8 cellular contexts compared by ENCODE assay signal in the genomic region with DNA sequence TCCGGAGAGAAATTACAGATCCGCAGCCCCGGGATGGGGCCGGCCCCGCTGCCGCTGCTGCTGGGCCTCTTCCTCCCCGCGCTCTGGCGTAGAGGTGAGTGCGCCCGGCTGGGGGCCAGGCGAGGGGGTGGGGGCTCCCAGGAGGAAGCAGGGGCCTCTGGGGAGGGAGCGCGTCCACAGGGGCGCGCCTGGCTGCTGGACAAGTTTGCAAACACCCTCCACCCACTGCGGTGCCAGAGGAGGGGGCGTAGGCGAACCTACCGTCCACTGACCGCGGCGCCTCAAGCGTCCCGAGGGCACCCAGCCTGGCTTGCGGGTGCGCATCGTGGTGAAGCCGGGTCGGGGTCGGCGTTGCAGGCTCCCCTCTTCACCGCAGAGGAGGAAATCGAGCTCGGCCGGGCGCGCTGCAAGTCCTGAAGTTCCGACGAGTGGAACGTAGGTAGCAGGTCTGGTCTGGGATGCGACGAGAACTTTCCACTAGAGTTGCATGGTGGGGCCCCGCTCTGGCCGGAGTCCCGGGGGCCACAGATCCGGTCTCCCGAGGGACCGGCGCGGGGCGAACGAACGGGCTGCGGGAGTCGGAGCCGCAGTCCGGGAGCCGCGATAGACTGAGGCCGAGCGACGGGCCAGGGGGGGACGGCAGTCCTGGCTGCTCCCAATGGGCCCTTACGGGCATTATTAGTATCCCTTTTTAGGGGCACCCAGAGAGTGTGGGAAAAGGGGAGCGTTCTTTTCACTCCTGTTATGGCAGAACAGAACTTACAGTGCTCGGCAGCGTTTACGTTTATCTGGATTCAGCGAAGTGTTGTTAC. TPM values are rescaled to one million over a fixed set of nuclear protein-coding genes. Genes with fewer than 3 reads are reported as not detected.
DNase-seq lines count a peak whose midpoint lies in the region; ATAC-seq and TF ChIP-seq lines count a peak whose summit lies in the region.

No MANE protein-coding gene starts in this region.

- H3K27ac ChIP-seq in ACC112 (ENCODE audit: low read depth, low read length) (no peak overlapping the region), upper lobe of left lung (peak overlapping the region; percentile 79 to 92 (median 85))

- WGBS in upper lobe of left lung, 2 donors, result 0 to 1% methylated on average over 6 to 32 of the region's 70 CpGs

- ATAC-seq in GM19455 (IDR thresholded peaks at IDR 0.05; ENCODE audit: unreplicated experiment) (peak; percentile 14), mucosa of descending colon (peak; percentile 24), upper lobe of left lung (ENCODE audit: low FRiP score in 2 of 2) (peak; percentile 25 to 53), GM18519 (IDR thresholded peaks at IDR 0.05; ENCODE audit: low FRiP score, unreplicated experiment) (no peak)

- intact Hi-C loops in dendritic cell treated with granulocyte-macrophage colony-stimulating factor and Interleukin-4, amounts not matched to agents 40 ng/mL and 50 ng/mL, for 4 days (cut with micrococcal nuclease), result no loop called here
- intact Hi-C loops in mucosa of descending colon (cut with DNase I, micrococcal nuclease), result loop anchor here (5.0 kb wide), 1 partner anchor 148 kb away; no protein-coding TSS in a partner anchor

- peak overlapping the region; percentile 80 for H3K27ac Mint-ChIP-seq in dendritic cell treated with granulocyte-macrophage colony-stimulating factor and Interleukin-4, amounts not matched to agents 40 ng/mL and 50 ng/mL, for 4 days

- H3K36me3 Mint-ChIP-seq in dendritic cell treated with granulocyte-macrophage colony-stimulating factor and Interleukin-4, amounts not matched to agents 40 ng/mL and 50 ng/mL, for 4 days (ENCODE audit: low read depth), result no peaks in the 10 kb centered on the region

- TF ChIP-seq CTCF in mucosa of descending colon (IDR thresholded peaks at IDR 0.05) (no peak), upper lobe of left lung (IDR thresholded peaks at IDR 0.05) (peak in 1 of 6 experiments; percentile 10)

- H3K27me3 ChIP-seq in ACC112 (ENCODE audit: insufficient read depth, low read length) (peaks cover 7% of the 10 kb centered on the region; the same call in 1 of the 2 replicates), upper lobe of left lung (no peaks in the 10 kb centered on the region)

- H3K4me1 Mint-ChIP-seq in dendritic cell treated with granulocyte-macrophage colony-stimulating factor and Interleukin-4, amounts not matched to agents 40 ng/mL and 50 ng/mL, for 4 days (ENCODE audit: low read depth), result peaks cover 40% of the 10 kb centered on the region

- H3K4me3 ChIP-seq in ACC112 (ENCODE audit: low read depth, low read length) (peak overlapping the region; percentile 73), mucosa of descending colon (peak overlapping the region; percentile 60), upper lobe of left lung (peak overlapping the region; percentile 66 to 94 (median 75))

- peak; percentile 6 for DNase-seq in T-helper 9 cell
- DNase-seq in mucosa of descending colon, result peak in 1 of 3 donors; percentile 32
- peak in 1 of 2 donors; percentile 41 for DNase-seq in upper lobe of left lung
- DNase-seq in epidermal melanocyte (ENCODE audit: insufficient read length, low spot score), result no peak

- TF ChIP-seq EP300 in upper lobe of left lung (IDR thresholded peaks at IDR 0.05), result no peak

- H2AFZ ChIP-seq in ACC112 (ENCODE audit: low read length, unreplicated experiment), result peak overlapping the region; percentile 92

- no peaks in the 10 kb centered on the region for H3K9me3 Mint-ChIP-seq in dendritic cell treated with granulocyte-macrophage colony-stimulating factor and Interleukin-4, amounts not matched to agents 40 ng/mL and 50 ng/mL, for 4 days

- peak in 1 of 4 donors; percentile 68 for TF ChIP-seq POLR2A in upper lobe of left lung (IDR thresholded peaks at IDR 0.05)

- H3K79me2 ChIP-seq in ACC112 (ENCODE audit: control insufficient read depth, insufficient read depth, low read length, unreplicated experiment), result no peaks in the 10 kb centered on the region

- H3K36me3 ChIP-seq in ACC112 (ENCODE audit: insufficient read depth, low read length), result no peaks in the 10 kb centered on the region
- no peaks in the 10 kb centered on the region for H3K36me3 ChIP-seq in mucosa of descending colon (ENCODE audit: low read depth)
- H3K36me3 ChIP-seq in upper lobe of left lung, result no peaks in the 10 kb centered on the region

- peak overlapping the region; percentile 74 for H3K4me3 Mint-ChIP-seq in dendritic cell treated with granulocyte-macrophage colony-stimulating factor and Interleukin-4, amounts not matched to agents 40 ng/mL and 50 ng/mL, for 4 days

- no peaks in the 10 kb centered on the region for H3K9me3 ChIP-seq in mucosa of descending colon
- H3K9me3 ChIP-seq in upper lobe of left lung, result no peaks in the 10 kb centered on the region

- H3K27me3 Mint-ChIP-seq in dendritic cell treated with granulocyte-macrophage colony-stimulating factor and Interleukin-4, amounts not matched to agents 40 ng/mL and 50 ng/mL, for 4 days, result peaks cover 41% of the 10 kb centered on the region

- no peaks in the 10 kb centered on the region for H3K4me1 ChIP-seq in ACC112 (ENCODE audit: control insufficient read depth, insufficient read depth, low read length, unreplicated experiment)
- peaks cover 7% of the 10 kb centered on the region for H3K4me1 ChIP-seq in mucosa of descending colon (ENCODE audit: low read depth)
- peaks cover 14 to 28% (median 27%) of the 10 kb centered on the region in 4 donors for H3K4me1 ChIP-seq in upper lobe of left lung

RNA-seq across cellular contexts. Expression of a gene that starts 0.5 kb away (rescaled TPM):
- 10 to 100 TPM in 2 of 3 donors, 1 to 10 TPM in 1; 9.3 to 17.2 (median 13.7) TPM for total RNA-seq in mucosa of descending colon
- total RNA-seq in upper lobe of left lung, result 100 to 1,000 TPM in 1 of 6 donors, 10 to 100 TPM in 5; 15.5 to 141 (median 21.9) TPM

RNA-seq across cellular contexts. Expression of a gene that starts 14.9 kb away (rescaled TPM):
- total RNA-seq in mucosa of descending colon, result 10 to 100 TPM; 29.4 to 40.9 (median 34.6) TPM
- 10 to 100 TPM; 26.8 to 47.1 (median 36.4) TPM for total RNA-seq in upper lobe of left lung
